9 cellular contexts compared by ENCODE assay signal in the genomic region with DNA sequence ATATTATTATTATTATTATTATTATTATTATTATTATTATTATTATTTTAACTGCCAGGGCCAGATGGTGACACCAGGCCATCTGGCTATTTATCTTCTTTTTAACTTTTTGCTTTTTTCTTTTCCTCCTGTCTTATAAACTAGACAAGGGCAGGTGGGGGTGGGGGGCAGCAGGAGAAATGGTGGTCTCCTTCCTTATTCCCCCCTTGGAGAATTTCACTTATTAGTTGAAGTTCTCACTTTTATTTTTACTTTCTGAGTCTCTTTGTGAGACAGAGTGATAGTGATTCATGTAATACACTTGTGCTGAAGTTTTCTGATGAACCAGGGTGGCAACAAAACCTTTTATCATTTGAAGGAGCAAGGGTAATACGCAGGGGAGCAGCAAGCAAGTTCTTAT.
"Had no signal": no experiment of that assay in that cellular context is flagged by ENCODE, and none has a peak within 500 bp of the region (broad histone marks: within the 10 kb centered on the region; RNA-seq: fewer than 3 reads in every experiment).

No MANE protein-coding gene starts in this region.

- H3K27ac ChIP-seq: HL-60, KMS-11 had no signal

- H3K9ac ChIP-seq: KMS-11 had no signal

- H3K4me2 ChIP-seq: GM23338, KMS-11 had no signal

- H3K4me3 ChIP-seq: GM23338 had no signal

- DNase-seq: H9, HCEC 1CT, KBM-7 had no signal

- ATAC-seq: GM23338, HepG2 had no signal

- H2AFZ ChIP-seq: GM23338 had no signal

- FAIRE-seq: H1, H54, HepG2 had no signal
